ENCODE assay signal across 14 cellular contexts in the genomic region with DNA sequence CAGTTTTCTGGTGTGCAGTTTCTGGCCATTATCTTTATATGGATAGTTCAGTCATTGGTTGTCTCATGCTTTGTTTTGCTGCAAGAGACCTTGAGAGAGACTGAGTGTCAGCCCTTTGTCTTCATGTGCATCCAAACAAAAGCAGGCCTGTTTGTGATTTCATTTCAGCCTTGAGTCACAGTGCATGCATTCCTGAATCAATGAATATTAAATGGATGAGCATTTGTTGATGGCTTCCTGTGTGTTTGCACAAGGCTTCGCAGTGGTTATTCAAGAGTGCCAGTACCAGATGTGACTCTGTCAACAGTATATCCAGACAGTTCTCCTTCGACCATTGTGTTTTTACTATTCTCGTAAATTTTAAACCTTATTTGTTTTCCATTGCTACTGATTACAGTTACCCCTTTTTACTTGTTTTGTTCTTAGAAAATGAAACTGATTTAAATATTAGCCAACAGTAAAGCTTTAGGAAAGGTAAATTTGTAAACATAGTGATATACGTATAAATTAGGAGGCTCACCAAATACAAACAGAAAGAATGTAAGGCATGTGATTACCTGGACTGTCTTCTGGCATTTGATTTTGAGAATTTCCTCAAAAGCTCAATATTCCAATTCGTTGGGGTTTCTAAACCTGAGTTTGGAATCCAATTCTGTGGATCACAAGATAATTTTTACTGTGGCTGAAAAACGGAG.
DNase-seq lines count a peak whose midpoint lies in the region; ATAC-seq, FAIRE-seq and TF ChIP-seq lines count a peak whose summit lies in the region.
"Had no signal": no experiment of that assay in that cellular context is flagged by ENCODE, and none has a peak within 500 bp of the region (broad histone marks: within the 10 kb centered on the region; RNA-seq: fewer than 3 reads in every experiment).

No MANE protein-coding gene starts in this region.

- H3K9me3 Mint-ChIP-seq in CD4-positive, alpha-beta T cell: peaks cover 3% of the 10 kb centered on the region
- H3K9me3 Mint-ChIP-seq: activated B cell treated with CpG ODN at 0.5 μM for 24 hours had no signal

- H3K27me3 Mint-ChIP-seq in CD4-positive, alpha-beta T cell: no peaks in the 10 kb centered on the region
- H3K27me3 Mint-ChIP-seq: activated B cell treated with CpG ODN at 0.5 μM for 24 hours had no signal

- intact Hi-C loops in CD4-positive, alpha-beta T cell (cut with DNase I, micrococcal nuclease): no loop called here

- H3K4me1 Mint-ChIP-seq in CD4-positive, alpha-beta T cell (ENCODE audit: low read depth): no peaks in the 10 kb centered on the region
- H3K4me1 Mint-ChIP-seq: activated B cell treated with CpG ODN at 0.5 μM for 24 hours had no signal

- no peak for ATAC-seq in CD4-positive, alpha-beta T cell (ENCODE audit: poor library complexity)
- ATAC-seq: heart right ventricle, mucosa of descending colon had no signal

- H3K36me3 Mint-ChIP-seq in CD4-positive, alpha-beta T cell (ENCODE audit: low read depth): no peaks in the 10 kb centered on the region

- H3K27me3 ChIP-seq in CD4-positive, alpha-beta T cell (ENCODE audit: control insufficient read depth, insufficient read depth, low read length): no peaks in the 10 kb centered on the region
- H3K27me3 ChIP-seq: heart right ventricle, right atrium auricular region had no signal

- CTCF ChIA-PET in CD4-positive, alpha-beta T cell (lab: Charles Lee): no interaction called here

- no peak for TF ChIP-seq CTCF in CD4-positive, alpha-beta T cell (IDR thresholded peaks at IDR 0.05)
- no peak for TF ChIP-seq CTCF in D721Med (IDR thresholded peaks at IDR 0.05; ENCODE audit: insufficient read depth, missing control alignments)

- H3K9me3 ChIP-seq in CD4-positive, alpha-beta T cell (ENCODE audit: control insufficient read depth, low read length): no peaks in the 10 kb centered on the region
- H3K9me3 ChIP-seq: heart right ventricle, mucosa of descending colon, right atrium auricular region had no signal

- no peak overlapping the region for H3K27ac Mint-ChIP-seq in CD4-positive, alpha-beta T cell
- H3K27ac Mint-ChIP-seq: activated B cell treated with CpG ODN at 0.5 μM for 24 hours had no signal

- POLR2A ChIA-PET in CD4-positive, alpha-beta T cell (lab: Charles Lee): no interaction called here

- no peak overlapping the region for H3K27ac ChIP-seq in CD4-positive, alpha-beta T cell (ENCODE audit: low read depth, low read length)
- H3K27ac ChIP-seq: heart right ventricle, right atrium auricular region, SK-N-MC had no signal

- no peak overlapping the region for H3K4me3 Mint-ChIP-seq in CD4-positive, alpha-beta T cell
- H3K4me3 Mint-ChIP-seq: activated B cell treated with CpG ODN at 0.5 μM for 24 hours had no signal

- DNase-seq in GM04503 (ENCODE audit: low read depth) (peak; percentile 21), NCI-H748 treated with DMSO at 0.1 percent for 48 hours (lab: John Stamatoyannopoulos, UW) (peak; percentile 68), foreskin melanocyte (peak; percentile 89), occipital lobe (lab: John Stamatoyannopoulos, UW) (peak; percentile 21), GM19238 (ENCODE audit: insufficient read length, low spot score) (no peak), H4 (ENCODE audit: low spot score) (no peak), D721Med (ENCODE audit: insufficient read length, low spot score) (no peak)
- DNase-seq in CD4-positive, alpha-beta T cell: no peak
- DNase-seq: activated B cell treated with CpG ODN at 0.5 μM for 24 hours, amniotic stem cell, heart right ventricle, mucosa of descending colon had no signal

- FAIRE-seq in D721Med (lab: Jason Lieb, UNC): no peak

Comparison
In these comparisons a context has a peak if more than half of its experiments do, and no peak if none do; other contexts are left out.
1. DNase-seq: peak in GM04503 (single experiment), NCI-H748 treated with DMSO at 0.1 percent for 48 hours (single experiment), foreskin melanocyte (single experiment) and occipital lobe (single experiment); none in CD4-positive, alpha-beta T cell (0 of 10), GM19238 (single experiment), H4 (single experiment) and D721Med (single experiment).